21 cellular contexts compared by ENCODE assay signal in genomic region chr6:5081955-5082354, GRCh38. TPM values are rescaled to one million over a fixed set of nuclear protein-coding genes. Genes with fewer than 3 reads are reported as not detected.
DNase-seq lines count a peak whose midpoint lies in the region; TF ChIP-seq lines count a peak whose summit lies in the region.
"Had no signal": no experiment of that assay in that cellular context is flagged by ENCODE, and none has a peak within 500 bp of the region (broad histone marks: within the 10 kb centered on the region; RNA-seq: fewer than 3 reads in every experiment).

No MANE protein-coding gene starts in this region.

- peaks cover 2% of the 10 kb centered on the region for H3K79me2 ChIP-seq in trophoblast cell (ENCODE audit: control insufficient read depth, insufficient read depth, low read length, poor library complexity)
- H3K79me2 ChIP-seq: hepatocyte had no signal

- peak overlapping the region in 3 of 4 donors; percentile 43 to 80 (median 51) for H3K27ac ChIP-seq in esophagus squamous epithelium
- H3K27ac ChIP-seq in trophoblast cell (ENCODE audit: low read depth, low read length): no peak overlapping the region
- H3K27ac ChIP-seq: hepatocyte, right atrium auricular region, testis had no signal

- no peaks in the 10 kb centered on the region for H3K36me3 ChIP-seq in esophagus squamous epithelium
- H3K36me3 ChIP-seq in trophoblast cell (ENCODE audit: control insufficient read depth in 1 of 2, insufficient read depth in 2 of 2, low read length in 2 of 2): no peaks in the 10 kb centered on the region
- H3K36me3 ChIP-seq in BE2C: no peaks in the 10 kb centered on the region
- H3K36me3 ChIP-seq: HAP-1, right atrium auricular region had no signal

- H4K12ac ChIP-seq in trophoblast cell (ENCODE audit: low read depth, low read length): no peak overlapping the region

- H3K14ac ChIP-seq in trophoblast cell (ENCODE audit: low read length): no peak overlapping the region

- H3K4ac ChIP-seq in trophoblast cell (ENCODE audit: low read depth, low read length): no peak overlapping the region

- H2AK5ac ChIP-seq in trophoblast cell (ENCODE audit: low read length): no peak overlapping the region

- H3K79me1 ChIP-seq in trophoblast cell (ENCODE audit: low read length): peaks cover 18% of the 10 kb centered on the region

- H2AFZ ChIP-seq in trophoblast cell (ENCODE audit: insufficient read depth, low read length, poor library complexity): no peak overlapping the region
- H2AFZ ChIP-seq: hepatocyte had no signal

- no peak for TF ChIP-seq POLR2A in esophagus squamous epithelium (IDR thresholded peaks at IDR 0.05)

- H4K91ac ChIP-seq in trophoblast cell (ENCODE audit: low read depth, low read length): peak overlapping the region; percentile 48

- H3K4me3 ChIP-seq in esophagus squamous epithelium: no peak overlapping the region
- H3K4me3 ChIP-seq in trophoblast cell (ENCODE audit: low read depth, low read length): no peak overlapping the region
- H3K4me3 ChIP-seq in BE2C (ENCODE audit: low read depth, low read length): no peak overlapping the region
- H3K4me3 ChIP-seq: HAP-1, hepatocyte, right atrium auricular region, testis had no signal

- 26 to 72% methylated on average over 3 of the region's 4 CpGs for WGBS in esophagus squamous epithelium, 2 donors
- no CpG with 5 or more reads among the region's 4 CpGs for WGBS in trophoblast cell (ENCODE audit: extremely low coverage, insufficient coverage, insufficient read length)

- peak overlapping the region; percentile 55 for H2BK12ac ChIP-seq in trophoblast cell (ENCODE audit: low read length)

- no peak overlapping the region for H3K23ac ChIP-seq in trophoblast cell (ENCODE audit: low read length)

- H3K18ac ChIP-seq in trophoblast cell (ENCODE audit: low read length): no peak overlapping the region

- H4K8ac ChIP-seq in trophoblast cell (ENCODE audit: low read depth, low read length): peak overlapping the region; percentile 20

- peaks cover 15 to 54% (median 17%) of the 10 kb centered on the region in 3 donors for H3K4me1 ChIP-seq in esophagus squamous epithelium
- H3K4me1 ChIP-seq in trophoblast cell (ENCODE audit: control insufficient read depth in 1 of 2, insufficient read depth in 2 of 2, low read length in 2 of 2): peaks cover 29 to 36% of the 10 kb centered on the region in 2 experiments
- no peaks in the 10 kb centered on the region for H3K4me1 ChIP-seq in BE2C

- H3K9ac ChIP-seq in trophoblast cell (ENCODE audit: low read length): no peak overlapping the region

- H2BK120ac ChIP-seq in trophoblast cell (ENCODE audit: insufficient read depth, low read length, poor library complexity): peak overlapping the region; percentile 27

- no peak overlapping the region for H3K4me2 ChIP-seq in trophoblast cell (ENCODE audit: low read length)
- H3K4me2 ChIP-seq: hepatocyte had no signal

- DNase-seq in EH (ENCODE audit: low read depth) (peak; percentile 59), RPMI7951 (ENCODE audit: low read depth) (peak; percentile 42), esophagus squamous epithelium (lab: John Stamatoyannopoulos, UW) (no peak), trophoblast cell (no peak), GOT3 (lab: John Stamatoyannopoulos, UW) (no peak), Ammon's horn (ENCODE audit: low spot score) (no peak), BE2C (no peak)
- DNase-seq in activated naive CD4-positive, alpha-beta T cell treated with Interleukin-2 at 50 U/mL for 16 hours: no peak
- DNase-seq: activated CD4-positive, CD25-positive, alpha-beta regulatory T cell; activated CD8-positive, alpha-beta memory T cell treated with anti-CD3 and anti-CD28 coated beads for 24 hours; activated naive CD4-positive, alpha-beta T cell treated with anti-CD3 and anti-CD28 coated beads, Interleukin-2, amount 50 U/mL, for 16 hours; activated T-cell treated with anti-CD3 and anti-CD28 coated beads, Interleukin-2, amount 50 U/mL, for 48 hours; DMS79 treated with DMSO at 0.1 percent for 48 hours; NCI-H1417 treated with DMSO at 0.1 percent for 48 hours; NCI-H524; occipital lobe; RPMI8226; testis had no signal

- TF ChIP-seq CTCF in esophagus squamous epithelium (IDR thresholded peaks at IDR 0.05) (no peak), BE2C (IDR thresholded peaks at IDR 0.05; ENCODE audit: low read depth, low read length) (no peak)

- H3K27me3 ChIP-seq in esophagus squamous epithelium: peaks cover 0 to 33% (median 0%) of the 10 kb centered on the region in 4 donors
- peaks cover 29% of the 10 kb centered on the region for H3K27me3 ChIP-seq in trophoblast cell (ENCODE audit: insufficient read depth, low read length)
- H3K27me3 ChIP-seq in BE2C: peaks cover 34% of the 10 kb centered on the region
- H3K27me3 ChIP-seq: right atrium auricular region, testis had no signal

- intact Hi-C loops in esophagus squamous epithelium (cut with DNase I): no loop called here

- H3K9me3 ChIP-seq in esophagus squamous epithelium (no peaks in the 10 kb centered on the region), trophoblast cell (ENCODE audit: insufficient read depth, low read depth, low read length) (peaks cover 6% of the 10 kb centered on the region), BE2C (no peaks in the 10 kb centered on the region)
- H3K9me3 ChIP-seq: HAP-1, right atrium auricular region, testis had no signal

- no peak overlapping the region for H2BK5ac ChIP-seq in trophoblast cell (ENCODE audit: low read depth, low read length, poor library complexity)

RNA-seq across cellular contexts. Expression of gene PPP1R3G, which starts 3.2 kb away (rescaled TPM):
- 0.60 and 2.0 TPM in 2 replicates for total RNA-seq in RPMI7951 (2014; rRNA removed; shearing (Covaris generic))
- total RNA-seq in esophagus squamous epithelium: 1 to 10 TPM; 1.1 to 3.0 (median 1.6) TPM
- 0.40 and 0.41 TPM in 2 replicates for polyA plus RNA-seq in trophoblast cell (2013)
- polyA plus RNA-seq in BE2C (2012; ENCODE audit: insufficient read depth, insufficient read length, low read depth): 0.43 TPM

Comparison
In these comparisons a context has a peak if more than half of its experiments do, and no peak if none do; other contexts are left out.
1. DNase-seq: peak in EH (single experiment) and RPMI7951 (single experiment); none in esophagus squamous epithelium (single experiment), trophoblast cell (0 of 2), activated naive CD4-positive, alpha-beta T cell treated with Interleukin-2 at 50 U/mL for 16 hours (single experiment), GOT3 (single experiment), Ammon's horn (single experiment) and BE2C (single experiment).